In genomic region chr5:31075981-31076380, GRCh38 we compare ENCODE assay signal across 21 cellular contexts.
DNase-seq lines count a peak whose midpoint lies in the region; FAIRE-seq and TF ChIP-seq lines count a peak whose summit lies in the region.
"Had no signal": no experiment of that assay in that cellular context is flagged by ENCODE, and none has a peak within 500 bp of the region (broad histone marks: within the 10 kb centered on the region; RNA-seq: fewer than 3 reads in every experiment).

No MANE protein-coding gene starts in this region.

- H3K4me3 ChIP-seq in breast epithelium, result no peak overlapping the region
- peak overlapping the region in 1 of 2 donors; percentile 52 for H3K4me3 ChIP-seq in kidney (ENCODE audit: low read length in 2 of 2)
- H3K4me3 ChIP-seq: BLaER1, GM12878 had no signal

- DNase-seq in MCF 10A (ENCODE audit: unreplicated experiment) (no peak), breast epithelium (ENCODE audit: low spot score in 2 of 2) (no peak), kidney (no peak), renal cortical epithelial cell (ENCODE audit: low read depth) (peak; percentile 84), NCI-H446 treated with DMSO at 0.1 percent for 48 hours (lab: John Stamatoyannopoulos, UW) (no peak)
- DNase-seq in activated CD4-positive, alpha-beta memory T cell treated with anti-CD3 and anti-CD28 coated beads, Interleukin-2, amount 10 ng/mL, durations not matched to agents 7 days and 5 days, result no peak
- DNase-seq: Caco-2; CD4-positive, CD25-positive, alpha-beta regulatory T cell; CD8-positive, alpha-beta T cell; DMS153; DMS79; EL; GDM1; H9 had no signal

- no peaks in the 10 kb centered on the region for H3K36me3 ChIP-seq in breast epithelium
- H3K36me3 ChIP-seq in kidney (ENCODE audit: control insufficient read depth in 1 of 2, insufficient read depth in 2 of 2, low read length in 2 of 2), result no peaks in the 10 kb centered on the region
- H3K36me3 ChIP-seq: BLaER1 had no signal

- CTCF ChIA-PET in MCF 10A (lab: Yijun Ruan, JAX), result no interaction called here
- CTCF ChIA-PET in activated CD4-positive, alpha-beta memory T cell treated with anti-CD3 and anti-CD28 coated beads, Interleukin-2, amount 10 ng/mL, durations not matched to agents 7 days and 5 days (lab: Charles Lee), result no interaction called here

- H3K9me3 Mint-ChIP-seq in MCF 10A (ENCODE audit: unreplicated experiment), result peaks cover 14% of the 10 kb centered on the region
- peaks cover 17% of the 10 kb centered on the region for H3K9me3 Mint-ChIP-seq in activated CD4-positive, alpha-beta memory T cell treated with anti-CD3 and anti-CD28 coated beads, Interleukin-2, amount 10 ng/mL, durations not matched to agents 7 days and 5 days

- H3K27ac ChIP-seq in breast epithelium (no peak overlapping the region), kidney (ENCODE audit: low read depth in 2 of 2, low read length in 2 of 2) (peak overlapping the region in 1 of 2 donors; percentile 80)
- H3K27ac ChIP-seq: 22Rv1, BLaER1, C4-2B had no signal

- TF ChIP-seq POLR2A in breast epithelium (IDR thresholded peaks at IDR 0.05), result no peak

- no peaks in the 10 kb centered on the region for H3K27me3 ChIP-seq in breast epithelium
- H3K27me3 ChIP-seq: BLaER1 had no signal

- peak; percentile 6 for FAIRE-seq in kidney (lab: Jason Lieb, UNC)
- FAIRE-seq: A204.1, GM12878, GM19239 had no signal

- no peak for TF ChIP-seq CTCF in MCF 10A (IDR thresholded peaks at IDR 0.05; ENCODE audit: unreplicated experiment)
- no peak for TF ChIP-seq CTCF in breast epithelium (IDR thresholded peaks at IDR 0.05)
- no peak for TF ChIP-seq CTCF in kidney (IDR thresholded peaks at IDR 0.05; ENCODE audit: borderline replicate concordance, extremely low read depth, insufficient read depth)

- H3K27ac Mint-ChIP-seq in MCF 10A (ENCODE audit: low read depth, unreplicated experiment), result peak overlapping the region; percentile 25
- H3K27ac Mint-ChIP-seq in activated CD4-positive, alpha-beta memory T cell treated with anti-CD3 and anti-CD28 coated beads, Interleukin-2, amount 10 ng/mL, durations not matched to agents 7 days and 5 days, result no peak overlapping the region
- H3K27ac Mint-ChIP-seq: B cell; CD4-positive, CD25-positive, alpha-beta regulatory T cell; CD8-positive, alpha-beta T cell had no signal

- no peaks in the 10 kb centered on the region for H3K27me3 Mint-ChIP-seq in MCF 10A (ENCODE audit: insufficient read depth, unreplicated experiment)
- no peaks in the 10 kb centered on the region for H3K27me3 Mint-ChIP-seq in activated CD4-positive, alpha-beta memory T cell treated with anti-CD3 and anti-CD28 coated beads, Interleukin-2, amount 10 ng/mL, durations not matched to agents 7 days and 5 days
- H3K27me3 Mint-ChIP-seq: B cell; CD4-positive, CD25-positive, alpha-beta regulatory T cell had no signal

- H3K36me3 Mint-ChIP-seq in MCF 10A (ENCODE audit: insufficient read depth, unreplicated experiment), result no peaks in the 10 kb centered on the region
- H3K36me3 Mint-ChIP-seq in activated CD4-positive, alpha-beta memory T cell treated with anti-CD3 and anti-CD28 coated beads, Interleukin-2, amount 10 ng/mL, durations not matched to agents 7 days and 5 days (ENCODE audit: low read depth), result no peaks in the 10 kb centered on the region
- H3K36me3 Mint-ChIP-seq: CD4-positive, CD25-positive, alpha-beta regulatory T cell; CD8-positive, alpha-beta T cell had no signal

- no TSS peak for BruUV-seq in MCF 10A (replicated peaks; lab: Mats Ljungman, UMichigan)

- H3K4me1 Mint-ChIP-seq in MCF 10A (ENCODE audit: insufficient read depth, unreplicated experiment), result no peaks in the 10 kb centered on the region
- no peaks in the 10 kb centered on the region for H3K4me1 Mint-ChIP-seq in activated CD4-positive, alpha-beta memory T cell treated with anti-CD3 and anti-CD28 coated beads, Interleukin-2, amount 10 ng/mL, durations not matched to agents 7 days and 5 days
- H3K4me1 Mint-ChIP-seq: B cell; CD4-positive, CD25-positive, alpha-beta regulatory T cell had no signal

- no peak overlapping the region for H3K9ac ChIP-seq in kidney (ENCODE audit: low read length in 2 of 2)
- H3K9ac ChIP-seq: BLaER1 had no signal

- no peak overlapping the region for H3K4me3 Mint-ChIP-seq in MCF 10A (ENCODE audit: unreplicated experiment)
- H3K4me3 Mint-ChIP-seq in activated CD4-positive, alpha-beta memory T cell treated with anti-CD3 and anti-CD28 coated beads, Interleukin-2, amount 10 ng/mL, durations not matched to agents 7 days and 5 days, result no peak overlapping the region
- H3K4me3 Mint-ChIP-seq: B cell; CD4-positive, CD25-positive, alpha-beta regulatory T cell; CD8-positive, alpha-beta T cell; H9 had no signal

- H3K4me1 ChIP-seq in breast epithelium, result no peaks in the 10 kb centered on the region
- no peaks in the 10 kb centered on the region for H3K4me1 ChIP-seq in kidney (ENCODE audit: control insufficient read depth in 1 of 2, insufficient read depth in 1 of 2, low read depth in 1 of 2, low read length in 2 of 2)
- H3K4me1 ChIP-seq: BLaER1 had no signal

- no peaks in the 10 kb centered on the region for H3K9me3 ChIP-seq in breast epithelium
- H3K9me3 ChIP-seq in kidney (ENCODE audit: control insufficient read depth in 1 of 2, low read length in 2 of 2), result no peaks in the 10 kb centered on the region

- intact Hi-C loops in MCF 10A (cut with micrococcal nuclease) (no loop called here), breast epithelium (cut with DNase I; ENCODE audit: low total_unique reads) (no loop called here), kidney (cut with DNase I) (no loop called here)

- POLR2A ChIA-PET in MCF 10A (lab: Yijun Ruan, JAX), result interaction anchor here (0.7 kb wide), 1 partner anchor 1061 kb away, joined by 4 read pairs; no protein-coding TSS in a partner anchor
- POLR2A ChIA-PET in activated CD4-positive, alpha-beta memory T cell treated with anti-CD3 and anti-CD28 coated beads, Interleukin-2, amount 10 ng/mL, durations not matched to agents 7 days and 5 days (lab: Charles Lee), result no interaction called here
